In genomic region chr6:52285174-52286068, GRCh38 we compare ENCODE assay signal across 8 cellular contexts. TPM values are rescaled to one million over a fixed set of nuclear protein-coding genes. Genes with fewer than 3 reads are reported as not detected.
A peak's percentile ranks its signal among the peaks of the same experiment; 100 is the strongest.
DNase-seq lines count a peak whose midpoint lies in the region; ATAC-seq, FAIRE-seq and TF ChIP-seq lines count a peak whose summit lies in the region.

No MANE protein-coding gene starts in this region.

- no peak for FAIRE-seq in bronchial epithelial cell (lab: Jason Lieb, UNC)

- peak overlapping the region; percentile 72 for H3K4me3 ChIP-seq in GM12865 (ENCODE audit: low read depth, low read length)
- peak overlapping the region; percentile 76 for H3K4me3 ChIP-seq in bronchial epithelial cell (ENCODE audit: low read depth, low read length)
- peak overlapping the region in 2 of 4 donors; percentile 18 to 92 for H3K4me3 ChIP-seq in adrenal gland

- intact Hi-C loops in adrenal gland (cut with DNase I): loop anchor here in 1 of 2 donors (10.0 kb wide), 1 partner anchor 379 kb away; no protein-coding TSS in a partner anchor

- TF ChIP-seq POLR2A in adrenal gland (IDR thresholded peaks at IDR 0.05): no peak

- H3K27me3 ChIP-seq in bronchial epithelial cell (ENCODE audit: control insufficient read depth, insufficient read depth, low read length) (no peaks in the 10 kb centered on the region), adrenal gland (no peaks in the 10 kb centered on the region)

- peak; percentile 7 for TF ChIP-seq CTCF in GM12865 (IDR thresholded peaks at IDR 0.05; ENCODE audit: insufficient read depth, low read depth, low read length, missing control alignments)
- no peak for TF ChIP-seq CTCF in bronchial epithelial cell (IDR thresholded peaks at IDR 0.05; ENCODE audit: insufficient read depth, low read length, severe bottlenecking)
- peak in 3 of 6 experiments; percentile 8 to 25 (median 13) for TF ChIP-seq CTCF in adrenal gland (IDR thresholded peaks at IDR 0.05)

- 15 to 19% (median 18%) methylated on average over 13 of the region's 13 CpGs for WGBS in adrenal gland, 4 donors

- peaks cover 0 to 8% of the 10 kb centered on the region in 2 donors for H3K4me1 ChIP-seq in adrenal gland (replicated peaks in 1 of 2)

- DNase-seq in GM12865 (ENCODE audit: low read depth): peak; percentile 45
- peak; percentile 55 for DNase-seq in NCI-H2227 treated with DMSO at 0.1 percent for 48 hours (lab: John Stamatoyannopoulos, UW)
- no peak for DNase-seq in bronchial epithelial cell (ENCODE audit: low read depth)
- DNase-seq in midbrain (lab: John Stamatoyannopoulos, UW): peak; percentile 60
- DNase-seq in adrenal gland: no peak
- DNase-seq in activated gamma-delta T cell (lab: John Stamatoyannopoulos, UW): no peak

- H3K36me3 ChIP-seq in bronchial epithelial cell (ENCODE audit: control insufficient read depth, insufficient read depth, low read length) (no peaks in the 10 kb centered on the region), adrenal gland (replicated peaks in 1 of 2) (peaks cover 0 to 17% of the 10 kb centered on the region in 2 donors)

- no peaks in the 10 kb centered on the region for H3K9me3 ChIP-seq in adrenal gland (replicated peaks in 1 of 3)

- H3K27ac ChIP-seq in adrenal gland: peak overlapping the region in 2 of 5 donors; percentile 13 to 51

- ATAC-seq in HG02610 (IDR thresholded peaks at IDR 0.05; ENCODE audit: unreplicated experiment): no peak
- ATAC-seq in HG02981 (IDR thresholded peaks at IDR 0.05; ENCODE audit: unreplicated experiment): no peak

RNA-seq across cellular contexts. Expression of gene MCM3, which starts 0.9 kb away (rescaled TPM):
- total RNA-seq in bronchial epithelial cell (11.6 and 23.4 TPM in 2 replicates), adrenal gland (10 to 100 TPM; 19.4 to 43.2 (median 25.0) TPM)
- polyA plus RNA-seq in adrenal gland: 10 to 100 TPM; 10.5 to 31.4 (median 15.9) TPM

RNA-seq across cellular contexts. Expression of gene IL17F, which starts 41.1 kb away (rescaled TPM):
- total RNA-seq in bronchial epithelial cell (not detected in 2 replicates), adrenal gland (not detected)
- polyA plus RNA-seq in adrenal gland: not detected

Comparison
In these comparisons a context has a peak if more than half of its experiments do, and no peak if none do; other contexts are left out.
1. DNase-seq: peak in GM12865 (single experiment), NCI-H2227 treated with DMSO at 0.1 percent for 48 hours (single experiment) and midbrain (single experiment); none in bronchial epithelial cell (single experiment), adrenal gland (0 of 7) and activated gamma-delta T cell (single experiment).